Comparison of ENCODE assay signal across 1 cellular context in genomic region chr7:34463830-34464229, GRCh38.
TF ChIP-seq lines count a peak whose summit lies in the region.

No MANE protein-coding gene starts in this region.

TF ChIP-seq in HepG2, 621 proteins besides CTCF, POLR2A, EP300 and RAD21 (continued from another document):
- TF ChIP-seq USF2 (IDR thresholded peaks at IDR 0.05; ENCODE audit: low read depth, low read length) (no peak), USF2 (CRISPR knock-in tag; IDR thresholded peaks at IDR 0.05; ENCODE audit: borderline replicate concordance) (no peak), FOSL2 (CRISPR knock-in tag; IDR thresholded peaks at IDR 0.05) (peak; percentile 59), FOXA1 (IDR thresholded peaks at IDR 0.05) (no peak), FOXA1 (CRISPR knock-in tag; IDR thresholded peaks at IDR 0.05) (no peak)
